In genomic region chr1:33256701-33257387, GRCh38 we compare ENCODE assay signal across 8 cellular contexts. TPM values are rescaled to one million over a fixed set of nuclear protein-coding genes. Genes with fewer than 3 reads are reported as not detected.
DNase-seq lines count a peak whose midpoint lies in the region; ATAC-seq and TF ChIP-seq lines count a peak whose summit lies in the region.

No MANE protein-coding gene starts in this region.

- TF ChIP-seq CTCF in HFFc6 (IDR thresholded peaks at IDR 0.05) (no peak), coronary artery (IDR thresholded peaks at IDR 0.05) (no peak)

- DNase-seq in DMS79 treated with DMSO at 0.1 percent for 48 hours (lab: John Stamatoyannopoulos, UW), result peak; percentile 52
- peak; percentile 72 for DNase-seq in HFFc6
- peak; percentile 45 for DNase-seq in NCI-H345 (lab: John Stamatoyannopoulos, UW)
- DNase-seq in activated CD4-positive, alpha-beta T cell treated with anti-CD3 and anti-CD28 coated beads, Interleukin-2, amount 10 ng/mL, durations not matched to agents 24 days and 14 days, result peak; percentile 85
- no peak for DNase-seq in coronary artery (ENCODE audit: low spot score)
- DNase-seq in left lobe of liver (ENCODE audit: low spot score), result peak; percentile 85
- DNase-seq in stimulated activated CD4-positive, alpha-beta T cell treated with anti-CD3 and anti-CD28 coated beads, Interleukin-1b, Interleukin-23, amount 100 ng/mL, for 4 hours (ENCODE audit: low read depth in 2 of 2), result peak; percentile 27 to 36

- H3K27ac ChIP-seq in coronary artery, result peak overlapping the region; percentile 86 to 100

- peaks cover 5% of the 10 kb centered on the region for H3K36me3 Mint-ChIP-seq in HFFc6 (ENCODE audit: low read depth)
- peaks cover 6% of the 10 kb centered on the region for H3K36me3 Mint-ChIP-seq in activated CD4-positive, alpha-beta T cell treated with anti-CD3 and anti-CD28 coated beads, Interleukin-2, amount 10 ng/mL, durations not matched to agents 24 days and 14 days (ENCODE audit: low read depth)

- peak overlapping the region; percentile 88 for H3K4me3 ChIP-seq in coronary artery

- no peaks in the 10 kb centered on the region for H3K9me3 Mint-ChIP-seq in HFFc6
- H3K9me3 Mint-ChIP-seq in activated CD4-positive, alpha-beta T cell treated with anti-CD3 and anti-CD28 coated beads, Interleukin-2, amount 10 ng/mL, durations not matched to agents 24 days and 14 days, result no peaks in the 10 kb centered on the region

- intact Hi-C loops in activated CD4-positive, alpha-beta T cell treated with anti-CD3 and anti-CD28 coated beads, Interleukin-2, amount 10 ng/mL, durations not matched to agents 24 days and 14 days (cut with micrococcal nuclease), result loop anchor here (2.0 to 5.0 kb wide), 2 partner anchors 76 to 440 kb away; partner anchors contain the start of genes S100PBP and YARS1

- peaks cover 38% of the 10 kb centered on the region for H3K4me1 Mint-ChIP-seq in HFFc6 (ENCODE audit: low read depth)
- H3K4me1 Mint-ChIP-seq in activated CD4-positive, alpha-beta T cell treated with anti-CD3 and anti-CD28 coated beads, Interleukin-2, amount 10 ng/mL, durations not matched to agents 24 days and 14 days, result peaks cover 17% of the 10 kb centered on the region

- H3K27me3 Mint-ChIP-seq in HFFc6 (ENCODE audit: insufficient read depth), result peaks cover 10% of the 10 kb centered on the region; the same call in 1 of the 2 replicates
- peaks cover 3% of the 10 kb centered on the region for H3K27me3 Mint-ChIP-seq in activated CD4-positive, alpha-beta T cell treated with anti-CD3 and anti-CD28 coated beads, Interleukin-2, amount 10 ng/mL, durations not matched to agents 24 days and 14 days

- peak overlapping the region; percentile 98 for H3K27ac Mint-ChIP-seq in HFFc6
- peak overlapping the region; percentile 98 for H3K27ac Mint-ChIP-seq in activated CD4-positive, alpha-beta T cell treated with anti-CD3 and anti-CD28 coated beads, Interleukin-2, amount 10 ng/mL, durations not matched to agents 24 days and 14 days

- H3K4me3 Mint-ChIP-seq in HFFc6, result peak overlapping the region; percentile 97
- peak overlapping the region; percentile 96 for H3K4me3 Mint-ChIP-seq in activated CD4-positive, alpha-beta T cell treated with anti-CD3 and anti-CD28 coated beads, Interleukin-2, amount 10 ng/mL, durations not matched to agents 24 days and 14 days

- peak; percentile 62 for ATAC-seq in left lobe of liver
- ATAC-seq in HG03439 (IDR thresholded peaks at IDR 0.05; ENCODE audit: unreplicated experiment), result no peak

RNA-seq across cellular contexts. Expression of gene ZNF362, which starts 0.6 kb away (rescaled TPM):
- total RNA-seq in HFFc6 (2021; fragmentation: NEBNext Ultra II Directional; extraction: Animal tissue kit (Norgen Biotek cat#: 25700)), result 10 to 100 TPM; 15.3 to 19.6 (median 17.0) TPM
- total RNA-seq in activated CD4-positive, alpha-beta T cell treated with anti-CD3 and anti-CD28 coated beads, Interleukin-2, amount 10 ng/mL, durations not matched to agents 24 days and 14 days, result 12.9 and 13.3 TPM in 2 replicates
- 8.4 TPM for total RNA-seq in left lobe of liver
